Comparison of ENCODE assay signal across 25 cellular contexts in the genomic region with DNA sequence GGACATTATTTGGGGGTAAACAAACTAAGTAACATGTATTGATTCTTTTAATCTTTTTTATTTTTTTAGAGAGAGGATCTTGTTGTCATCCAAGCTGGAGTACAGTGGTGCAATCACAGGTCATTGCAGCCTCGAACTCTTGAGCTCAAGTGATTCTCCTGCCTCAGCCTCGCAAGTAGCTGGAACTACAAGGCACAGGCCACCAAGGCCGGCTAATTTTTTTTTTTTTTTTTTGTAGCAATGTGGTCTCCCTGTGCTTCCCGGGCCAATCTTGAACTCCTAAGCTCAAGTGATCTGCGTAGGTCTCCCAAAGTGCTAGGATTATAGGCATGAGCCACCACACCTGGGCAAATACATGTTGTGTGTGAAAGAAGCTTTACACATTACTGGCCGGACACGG.
"Had no signal": no experiment of that assay in that cellular context is flagged by ENCODE, and none has a peak within 500 bp of the region (broad histone marks: within the 10 kb centered on the region; RNA-seq: fewer than 3 reads in every experiment).

No MANE protein-coding gene starts in this region.

- H3K36me3 ChIP-seq: left ventricle myocardium inferior, ovary, right atrium auricular region, suprapubic skin, tibial artery, uterus had no signal

- H3K27me3 Mint-ChIP-seq: memory B cell; naive thymus-derived CD4-positive, alpha-beta T cell; natural killer cell treated with Interleukin-12 subunit alpha and Interleukin-12 subunit beta and Interleukin-15 and Interleukin-18, amount 100 ng/mL, for 72 hours; progenitor cell of endocrine pancreas; stimulated activated naive CD8-positive, alpha-beta T cell treated with anti-CD3 and anti-CD28 coated beads, Interleukin-15, Interleukin-2, amounts not matched to agents 100 ng/mL and 50 ng/mL, for 24 hours had no signal

- H3K27ac ChIP-seq: hepatocyte, left ventricle myocardium inferior, ovary, right atrium auricular region, sigmoid colon, spleen, suprapubic skin, thoracic aorta, tibial artery, upper lobe of right lung, uterus had no signal

- H3K4me1 Mint-ChIP-seq: stimulated activated effector memory CD8-positive, alpha-beta T cell treated with anti-CD3 and anti-CD28 coated beads, Interleukin-12 subunit alpha, Interleukin-12 subunit beta, amount 100 ng/mL, for 72 hours had no signal

- H3K27ac Mint-ChIP-seq: memory B cell; naive thymus-derived CD4-positive, alpha-beta T cell; natural killer cell treated with Interleukin-12 subunit alpha and Interleukin-12 subunit beta and Interleukin-15 and Interleukin-18, amount 100 ng/mL, for 72 hours; progenitor cell of endocrine pancreas; stimulated activated effector memory CD8-positive, alpha-beta T cell treated with anti-CD3 and anti-CD28 coated beads, Interleukin-12 subunit alpha, Interleukin-12 subunit beta, amount 100 ng/mL, for 72 hours; stimulated activated naive CD8-positive, alpha-beta T cell treated with anti-CD3 and anti-CD28 coated beads, Interleukin-15, Interleukin-2, amounts not matched to agents 100 ng/mL and 50 ng/mL, for 24 hours had no signal

- H3K9me3 Mint-ChIP-seq: memory B cell; naive thymus-derived CD4-positive, alpha-beta T cell; natural killer cell treated with Interleukin-12 subunit alpha and Interleukin-12 subunit beta and Interleukin-15 and Interleukin-18, amount 100 ng/mL, for 72 hours; stimulated activated effector memory CD8-positive, alpha-beta T cell treated with anti-CD3 and anti-CD28 coated beads, Interleukin-12 subunit alpha, Interleukin-12 subunit beta, amount 100 ng/mL, for 72 hours; stimulated activated naive CD8-positive, alpha-beta T cell treated with anti-CD3 and anti-CD28 coated beads, Interleukin-15, Interleukin-2, amounts not matched to agents 100 ng/mL and 50 ng/mL, for 24 hours had no signal

- H3K4me3 Mint-ChIP-seq: memory B cell; naive thymus-derived CD4-positive, alpha-beta T cell; natural killer cell treated with Interleukin-12 subunit alpha and Interleukin-12 subunit beta and Interleukin-15 and Interleukin-18, amount 100 ng/mL, for 72 hours; stimulated activated effector memory CD8-positive, alpha-beta T cell treated with anti-CD3 and anti-CD28 coated beads, Interleukin-12 subunit alpha, Interleukin-12 subunit beta, amount 100 ng/mL, for 72 hours; stimulated activated naive CD8-positive, alpha-beta T cell treated with anti-CD3 and anti-CD28 coated beads, Interleukin-15, Interleukin-2, amounts not matched to agents 100 ng/mL and 50 ng/mL, for 24 hours had no signal

- DNase-seq: islet precursor cell; left ventricle myocardium inferior; midbrain; mucosa of descending colon; naive thymus-derived CD4-positive, alpha-beta T cell; ovary; sigmoid colon; small intestine; spleen; stimulated activated CD4-positive, alpha-beta T cell treated with anti-CD3 and anti-CD28 coated beads, Interleukin-4, amount 100 ng/mL, for 24 hours; stimulated activated naive CD4-positive, alpha-beta T cell; tibial artery; trophoblast cell; upper lobe of right lung; uterus had no signal

- ATAC-seq: mucosa of descending colon; naive thymus-derived CD4-positive, alpha-beta T cell; natural killer cell treated with Interleukin-12 subunit alpha and Interleukin-12 subunit beta and Interleukin-15 and Interleukin-18, amount 100 ng/mL, for 72 hours; stimulated activated effector memory CD8-positive, alpha-beta T cell treated with anti-CD3 and anti-CD28 coated beads, Interleukin-12 subunit alpha, Interleukin-12 subunit beta, amount 100 ng/mL, for 72 hours; upper lobe of right lung had no signal

- H3K9me3 ChIP-seq: left ventricle myocardium inferior, mucosa of descending colon, ovary, right atrium auricular region, sigmoid colon, spleen, suprapubic skin, thoracic aorta, tibial artery, upper lobe of right lung, uterus had no signal

- H2AFZ ChIP-seq: hepatocyte had no signal

- H3K27me3 ChIP-seq: hepatocyte, ovary, right atrium auricular region, sigmoid colon, spleen, suprapubic skin, tibial artery, upper lobe of right lung, uterus had no signal

- H3K4me2 ChIP-seq: hepatocyte had no signal

- H3K4me1 ChIP-seq: right atrium auricular region, sigmoid colon, spleen, suprapubic skin, tibial artery, upper lobe of right lung, uterus had no signal

- H3K4me3 ChIP-seq: hepatocyte, left ventricle myocardium inferior, lung, mucosa of descending colon, ovary, right atrium auricular region, sigmoid colon, spleen, suprapubic skin, thoracic aorta, tibial artery, upper lobe of right lung, uterus had no signal
